8 cellular contexts compared by ENCODE assay signal in genomic region chr17:75289122-75289831, GRCh38.
DNase-seq lines count a peak whose midpoint lies in the region; ATAC-seq lines count a peak whose summit lies in the region.

TSS of gene SLC25A19 (minus strand) at chr17:75289433. CDS start at chr17:75286764, 2,669 bp downstream.

- DNase-seq in AML-193 (lab: John Stamatoyannopoulos, UW), result peak; percentile 100
- peak; percentile 98 for DNase-seq in NCI-H446 treated with DMSO at 0.1 percent for 48 hours (lab: John Stamatoyannopoulos, UW)
- peak; percentile 99 for DNase-seq in cerebellar cortex (ENCODE audit: low spot score)
- DNase-seq in islet precursor cell, result peak; percentile 100
- peak; percentile 93 to 98 (median 95) for DNase-seq in stimulated activated CD4-positive, alpha-beta T cell treated with anti-CD3 and anti-CD28 coated beads, Interleukin-12 subunit alpha, Interleukin-12 subunit beta, amount 100 ng/mL, for 48 hours (ENCODE audit: low read depth in 2 of 3, low spot score in 1 of 3)

- ATAC-seq in GM19035 (IDR thresholded peaks at IDR 0.05; ENCODE audit: unreplicated experiment) (peak; percentile 89), HG03354 (IDR thresholded peaks at IDR 0.05; ENCODE audit: poor library complexity, severe bottlenecking, unreplicated experiment) (peak; percentile 92)
- ATAC-seq in activated CD4-positive, CD25-positive, alpha-beta regulatory T cell treated with anti-CD3 and anti-CD28 coated beads, Interleukin-2, amount 50 U/mL, for 24 hours, result peak; percentile 95 to 96

Comparison
In these comparisons a context has a peak if more than half of its experiments do, and no peak if none do; other contexts are left out.
1. Peak in every context shown above with its lines: DNase-seq and ATAC-seq.